In the genomic region with DNA sequence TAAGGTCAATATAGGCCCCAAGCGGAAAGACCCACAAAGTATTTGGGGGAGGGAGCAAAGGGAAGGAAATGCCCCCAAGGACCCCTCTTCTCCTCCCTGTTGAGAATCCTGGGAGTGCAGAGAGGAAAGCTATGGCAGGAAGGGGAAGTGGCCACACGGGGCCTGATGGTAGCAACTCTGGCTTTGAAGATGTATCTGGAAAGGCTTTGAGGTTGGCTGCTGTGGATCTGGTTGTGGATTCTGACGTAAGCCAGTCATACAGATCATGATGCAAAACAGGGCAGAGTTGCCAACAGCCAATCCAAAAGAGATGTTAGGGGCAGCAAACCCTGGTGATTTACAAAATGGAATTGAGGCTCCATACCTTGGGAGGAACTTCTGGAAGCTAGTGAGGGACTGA, we compare ENCODE assay signal across 2 cellular contexts.
TF ChIP-seq lines count a peak whose summit lies in the region.

No MANE protein-coding gene starts in this region.

TF ChIP-seq in IMR-90, 13 proteins besides CTCF, POLR2A, EP300 and RAD21:
- no peak for TF ChIP-seq NFE2L2 (IDR thresholded peaks at IDR 0.05; ENCODE audit: low read depth, low read length)
- TF ChIP-seq MAFK (IDR thresholded peaks at IDR 0.05; ENCODE audit: low read depth, low read length), result no peak
- no peak for TF ChIP-seq RCOR1 (IDR thresholded peaks at IDR 0.05; ENCODE audit: insufficient replicate concordance, low read length)
- no peak for TF ChIP-seq SMC3 (IDR thresholded peaks at IDR 0.05; ENCODE audit: low read depth, low read length)
- no peak for TF ChIP-seq CHD1 (IDR thresholded peaks at IDR 0.05; ENCODE audit: low read depth, low read length)
- TF ChIP-seq USF2 (IDR thresholded peaks at IDR 0.05; ENCODE audit: low read depth, low read length), result no peak
- no peak for TF ChIP-seq MAZ (IDR thresholded peaks at IDR 0.05; ENCODE audit: borderline replicate concordance, low read depth, low read length)
- TF ChIP-seq RFX5 (IDR thresholded peaks at IDR 0.05; ENCODE audit: low read depth, low read length), result no peak
- TF ChIP-seq FOS (IDR thresholded peaks at IDR 0.05; ENCODE audit: low read depth, low read length), result no peak
- TF ChIP-seq MXI1 (IDR thresholded peaks at IDR 0.05; ENCODE audit: borderline replicate concordance, low read depth, low read length), result no peak
- no peak for TF ChIP-seq CEBPB (IDR thresholded peaks at IDR 0.05; ENCODE audit: low read depth, low read length)
- no peak for TF ChIP-seq BHLHE40 (IDR thresholded peaks at IDR 0.05; ENCODE audit: low read depth, low read length)
- no peak for TF ChIP-seq ELK1 (IDR thresholded peaks at IDR 0.05; ENCODE audit: borderline replicate concordance, low read depth, low read length)

TF ChIP-seq in WTC11, 78 proteins besides CTCF, POLR2A, EP300 and RAD21:
- no peak for TF ChIP-seq E2F1 (CRISPR knock-in tag; IDR thresholded peaks at IDR 0.05)
- TF ChIP-seq, protein P1, sequence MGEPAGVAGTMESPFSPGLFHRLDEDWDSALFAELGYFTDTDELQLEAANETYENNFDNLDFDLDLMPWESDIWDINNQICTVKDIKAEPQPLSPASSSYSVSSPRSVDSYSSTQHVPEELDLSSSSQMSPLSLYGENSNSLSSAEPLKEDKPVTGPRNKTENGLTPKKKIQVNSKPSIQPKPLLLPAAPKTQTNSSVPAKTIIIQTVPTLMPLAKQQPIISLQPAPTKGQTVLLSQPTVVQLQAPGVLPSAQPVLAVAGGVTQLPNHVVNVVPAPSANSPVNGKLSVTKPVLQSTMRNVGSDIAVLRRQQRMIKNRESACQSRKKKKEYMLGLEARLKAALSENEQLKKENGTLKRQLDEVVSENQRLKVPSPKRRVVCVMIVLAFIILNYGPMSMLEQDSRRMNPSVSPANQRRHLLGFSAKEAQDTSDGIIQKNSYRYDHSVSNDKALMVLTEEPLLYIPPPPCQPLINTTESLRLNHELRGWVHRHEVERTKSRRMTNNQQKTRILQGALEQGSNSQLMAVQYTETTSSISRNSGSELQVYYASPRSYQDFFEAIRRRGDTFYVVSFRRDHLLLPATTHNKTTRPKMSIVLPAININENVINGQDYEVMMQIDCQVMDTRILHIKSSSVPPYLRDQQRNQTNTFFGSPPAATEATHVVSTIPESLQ (CRISPR knock-in tag; IDR thresholded peaks at IDR 0.05), result no peak
- TF ChIP-seq MXD4 (CRISPR knock-in tag; IDR thresholded peaks at IDR 0.05; ENCODE audit: borderline replicate concordance), result no peak
- TF ChIP-seq TP53 (CRISPR knock-in tag; IDR thresholded peaks at IDR 0.05), result no peak
- TF ChIP-seq ZNF219 (CRISPR knock-in tag; IDR thresholded peaks at IDR 0.05; ENCODE audit: borderline replicate concordance), result no peak
